19 cellular contexts compared by ENCODE assay signal in the genomic region with DNA sequence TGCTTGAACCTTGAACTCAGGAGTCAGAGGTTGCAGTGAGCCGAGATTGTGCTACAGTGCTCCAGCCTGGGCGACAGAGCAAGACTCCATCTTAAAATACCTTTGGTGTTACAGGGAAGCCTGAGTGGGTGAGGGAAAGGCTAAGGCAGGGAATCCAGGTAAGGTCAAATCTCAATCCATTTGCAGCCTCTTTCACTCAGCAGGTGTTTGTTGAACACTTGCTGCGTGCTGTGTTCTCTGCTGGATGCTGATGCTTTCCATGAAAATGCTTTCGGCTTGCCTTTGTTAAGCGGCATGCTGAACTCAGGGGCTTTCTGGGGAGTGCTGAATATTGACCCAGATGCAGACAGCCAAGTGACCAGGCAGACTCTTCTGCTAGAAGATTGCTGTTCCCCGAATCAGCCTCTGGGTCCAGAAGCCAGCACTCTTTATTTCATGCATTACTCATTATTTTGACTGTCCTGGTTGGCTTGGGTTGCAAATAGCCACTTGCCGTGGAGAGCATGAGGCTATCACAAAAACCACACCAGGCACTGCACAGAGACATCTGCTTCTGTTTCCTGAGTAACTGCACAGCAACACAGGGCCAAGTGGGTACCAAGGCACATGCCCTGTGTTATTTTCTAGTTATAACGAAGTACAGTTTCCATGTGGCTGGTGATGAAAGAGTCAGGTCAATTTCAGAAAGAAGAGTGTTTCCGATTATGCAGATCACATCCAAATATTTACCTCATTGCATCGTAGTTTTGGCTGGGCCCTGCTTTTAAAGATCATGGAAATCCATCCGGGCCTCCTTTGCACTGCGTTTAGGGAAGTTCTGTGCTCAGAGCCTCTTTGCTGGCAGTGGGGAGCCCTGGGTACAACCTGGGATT.
DNase-seq lines count a peak whose midpoint lies in the region; TF ChIP-seq lines count a peak whose summit lies in the region.
"Had no signal": no experiment of that assay in that cellular context is flagged by ENCODE, and none has a peak within 500 bp of the region (broad histone marks: within the 10 kb centered on the region; RNA-seq: fewer than 3 reads in every experiment).

No MANE protein-coding gene starts in this region.

- no peak for TF ChIP-seq RAD21 in neural cell (conservative IDR thresholded peaks at IDR 0.05)

- H3K4me3 ChIP-seq in GM23248 (no peak overlapping the region), neural cell (ENCODE audit: low read length) (no peak overlapping the region)
- H3K4me3 ChIP-seq: HAP-1, testis had no signal

- no peaks in the 10 kb centered on the region for H3K9me3 Mint-ChIP-seq in T-helper 2 cell treated with Interferon-gamma antibody and Interleukin-4, amounts not matched to agents 5 μg/mL and 100 μg/mL, for 36 hours
- H3K9me3 Mint-ChIP-seq: activated naive CD8-positive, alpha-beta T cell treated with anti-CD3 and anti-CD28 coated beads, Interleukin-2, amount 50 U/mL, for 24 hours; CD4-positive, alpha-beta memory T cell had no signal

- H3K27ac Mint-ChIP-seq in T-helper 2 cell treated with Interferon-gamma antibody and Interleukin-4, amounts not matched to agents 5 μg/mL and 100 μg/mL, for 36 hours, result no peak overlapping the region
- H3K27ac Mint-ChIP-seq: activated CD8-positive, alpha-beta T cell treated with anti-CD3 and anti-CD28 coated beads, Interleukin-2, amount 10 ng/mL, durations not matched to agents 7 days and 5 days; activated naive CD8-positive, alpha-beta T cell treated with anti-CD3 and anti-CD28 coated beads, Interleukin-2, amount 50 U/mL, for 24 hours; CD4-positive, alpha-beta memory T cell; effector memory CD8-positive, alpha-beta T cell had no signal

- H3K79me2 ChIP-seq in GM23248 (ENCODE audit: insufficient read depth) (peaks cover 28% of the 10 kb centered on the region; the same call in 1 of the 2 replicates), neural cell (replicated peaks; ENCODE audit: insufficient read depth, low read length) (no peaks in the 10 kb centered on the region)

- H3F3A ChIP-seq in GM23248 (ENCODE audit: insufficient read depth) (no peaks in the 10 kb centered on the region), neural cell (ENCODE audit: insufficient read depth, low read length, poor library complexity, severe bottlenecking) (no peaks in the 10 kb centered on the region)

- H3K4me2 ChIP-seq in GM23248 (ENCODE audit: unreplicated experiment), result no peak overlapping the region
- H3K4me2 ChIP-seq in neural cell (ENCODE audit: low read length), result no peak overlapping the region

- TF ChIP-seq EP300 in neural cell (conservative IDR thresholded peaks at IDR 0.05; ENCODE audit: poor library complexity, severe bottlenecking), result no peak

- H3K9me3 ChIP-seq in GM23248 (ENCODE audit: low read depth) (no peaks in the 10 kb centered on the region), neural cell (ENCODE audit: low read length) (no peaks in the 10 kb centered on the region)
- H3K9me3 ChIP-seq: HAP-1, testis had no signal

- H4K20me1 ChIP-seq in GM23248 (ENCODE audit: insufficient read depth), result no peaks in the 10 kb centered on the region
- H4K20me1 ChIP-seq in neural cell (ENCODE audit: insufficient read depth), result no peaks in the 10 kb centered on the region

- H3K27ac ChIP-seq in GM23248 (no peak overlapping the region), neural cell (ENCODE audit: low read length) (no peak overlapping the region)
- H3K27ac ChIP-seq: testis had no signal

- 47 to 48% methylated on average over 12 of the region's 12 CpGs for WGBS in GM23248 (ENCODE audit: low coverage in 1 of 2, low lambda C conversion rate in 2 of 2, missing lambda C conversion rate in 2 of 2), 2 experiments

- H3K27me3 Mint-ChIP-seq in T-helper 2 cell treated with Interferon-gamma antibody and Interleukin-4, amounts not matched to agents 5 μg/mL and 100 μg/mL, for 36 hours (ENCODE audit: low read depth), result no peaks in the 10 kb centered on the region
- H3K27me3 Mint-ChIP-seq: CD4-positive, alpha-beta memory T cell had no signal

- H3K36me3 ChIP-seq in GM23248 (ENCODE audit: low read depth) (no peaks in the 10 kb centered on the region), neural cell (ENCODE audit: insufficient read depth, low read length) (no peaks in the 10 kb centered on the region)
- H3K36me3 ChIP-seq: HAP-1 had no signal

- H2AFZ ChIP-seq in GM23248 (no peak overlapping the region), neural cell (ENCODE audit: low read depth, low read length) (no peak overlapping the region)

- in situ Hi-C loops in GM23248 (cut with MboI), result no loop called here

- DNase-seq in GM23248 (peak; percentile 53), NCI-H146 treated with DMSO at 0.1 percent for 48 hours (lab: John Stamatoyannopoulos, UW; ENCODE audit: unreplicated experiment) (peak; percentile 75), fibroblast of peridontal ligament (ENCODE audit: extremely low read depth) (peak; percentile 79), NAMALWA (ENCODE audit: low spot score) (no peak), amniotic stem cell (lab: John Stamatoyannopoulos, UW) (no peak)
- no peak for DNase-seq in T-helper 2 cell treated with Interferon-gamma antibody and Interleukin-4, amounts not matched to agents 5 μg/mL and 100 μg/mL, for 36 hours (ENCODE audit: low spot score)
- DNase-seq: activated CD8-positive, alpha-beta T cell treated with anti-CD3 and anti-CD28 coated beads, Interleukin-2, amount 10 ng/mL, durations not matched to agents 7 days and 5 days; activated naive CD8-positive, alpha-beta T cell treated with anti-CD3 and anti-CD28 coated beads, Interleukin-2, amount 50 U/mL, for 24 hours; CD4-positive, alpha-beta memory T cell; central memory CD4-positive, alpha-beta T cell; effector memory CD8-positive, alpha-beta T cell; EL; kidney; midbrain; NCI-H1092; right cardiac atrium; testis had no signal

- H3K27me3 ChIP-seq in GM23248 (replicated peaks; ENCODE audit: insufficient read depth) (no peaks in the 10 kb centered on the region), neural cell (ENCODE audit: insufficient read depth, low read depth, low read length) (no peaks in the 10 kb centered on the region)
- H3K27me3 ChIP-seq: testis had no signal

- H3K9me2 ChIP-seq in GM23248 (ENCODE audit: insufficient read depth) (no peaks in the 10 kb centered on the region), neural cell (ENCODE audit: insufficient read depth, low read length) (no peaks in the 10 kb centered on the region)

- no peak overlapping the region for H3K9ac ChIP-seq in GM23248
- H3K9ac ChIP-seq in neural cell (ENCODE audit: low read length), result no peak overlapping the region

- H3K4me1 ChIP-seq in GM23248 (ENCODE audit: insufficient read depth), result peaks cover 7% of the 10 kb centered on the region; the same call in 1 of the 2 replicates

- no peak overlapping the region for H3K4me3 Mint-ChIP-seq in T-helper 2 cell treated with Interferon-gamma antibody and Interleukin-4, amounts not matched to agents 5 μg/mL and 100 μg/mL, for 36 hours
- H3K4me3 Mint-ChIP-seq: activated CD8-positive, alpha-beta T cell treated with anti-CD3 and anti-CD28 coated beads, Interleukin-2, amount 10 ng/mL, durations not matched to agents 7 days and 5 days; activated naive CD8-positive, alpha-beta T cell treated with anti-CD3 and anti-CD28 coated beads, Interleukin-2, amount 50 U/mL, for 24 hours; CD4-positive, alpha-beta memory T cell; effector memory CD8-positive, alpha-beta T cell had no signal

- H3K4me1 Mint-ChIP-seq in T-helper 2 cell treated with Interferon-gamma antibody and Interleukin-4, amounts not matched to agents 5 μg/mL and 100 μg/mL, for 36 hours (ENCODE audit: low read depth), result no peaks in the 10 kb centered on the region
- H3K4me1 Mint-ChIP-seq: activated naive CD8-positive, alpha-beta T cell treated with anti-CD3 and anti-CD28 coated beads, Interleukin-2, amount 50 U/mL, for 24 hours had no signal

- H3K36me3 Mint-ChIP-seq in T-helper 2 cell treated with Interferon-gamma antibody and Interleukin-4, amounts not matched to agents 5 μg/mL and 100 μg/mL, for 36 hours (ENCODE audit: low read depth), result no peaks in the 10 kb centered on the region
- H3K36me3 Mint-ChIP-seq: CD4-positive, alpha-beta memory T cell had no signal

- no peak for TF ChIP-seq CTCF in neural cell (IDR thresholded peaks at IDR 0.05; ENCODE audit: poor library complexity, severe bottlenecking)

TF ChIP-seq in neural cell, 6 proteins besides CTCF, POLR2A, EP300 and RAD21:
- TF ChIP-seq MXI1 (conservative IDR thresholded peaks at IDR 0.05; ENCODE audit: poor library complexity, severe bottlenecking) (no peak), POLR2AphosphoS5 (IDR thresholded peaks at IDR 0.05) (peak; percentile 23)

Comparison
In these comparisons a context has a peak if more than half of its experiments do, and no peak if none do; other contexts are left out.
1. DNase-seq: peak in GM23248 (single experiment), NCI-H146 treated with DMSO at 0.1 percent for 48 hours (single experiment) and fibroblast of peridontal ligament (single experiment); none in NAMALWA (single experiment), T-helper 2 cell treated with Interferon-gamma antibody and Interleukin-4, amounts not matched to agents 5 μg/mL and 100 μg/mL, for 36 hours (single experiment) and amniotic stem cell (single experiment).